Comparison of ENCODE assay signal across 13 cellular contexts in the genomic region with DNA sequence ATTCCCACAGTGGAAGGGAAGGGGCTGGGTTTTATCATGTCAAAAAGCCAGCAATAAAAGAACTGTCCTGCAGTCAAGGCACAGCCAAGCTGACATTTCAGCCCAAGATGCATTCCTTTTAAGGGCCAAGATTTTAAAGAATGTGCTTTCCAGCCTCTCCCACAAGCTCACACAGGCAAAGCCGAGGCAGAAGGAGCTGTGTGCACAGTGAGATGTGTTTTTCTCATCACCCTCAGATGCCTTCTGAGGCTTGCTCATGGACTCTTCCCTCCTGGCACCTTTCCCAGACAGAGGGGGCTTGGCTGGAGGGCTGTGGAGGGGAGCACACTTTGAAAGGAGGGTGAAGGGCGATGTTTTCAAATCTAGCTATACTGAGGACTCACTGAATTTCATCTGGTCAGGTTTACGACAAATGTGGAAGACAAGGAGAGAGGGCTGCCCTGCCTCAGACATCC.
A peak's percentile ranks its signal among the peaks of the same experiment; 100 is the strongest.
DNase-seq lines count a peak whose midpoint lies in the region; ATAC-seq and TF ChIP-seq lines count a peak whose summit lies in the region.
"Had no signal": no experiment of that assay in that cellular context is flagged by ENCODE, and none has a peak within 500 bp of the region (broad histone marks: within the 10 kb centered on the region; RNA-seq: fewer than 3 reads in every experiment).

No MANE protein-coding gene starts in this region.

- H3K4me1 ChIP-seq in ascending aorta (peaks cover 0 to 6% of the 10 kb centered on the region in 2 donors), rectal smooth muscle tissue (ENCODE audit: control insufficient read depth, insufficient read depth, low read length) (peaks cover 25% of the 10 kb centered on the region), SJCRH30 (peaks cover 14% of the 10 kb centered on the region)
- no peaks in the 10 kb centered on the region for H3K4me1 ChIP-seq in naive thymus-derived CD4-positive, alpha-beta T cell (ENCODE audit: control insufficient read depth in 2 of 2, insufficient read depth in 2 of 2, low read length in 2 of 2)

- H3K9me3 Mint-ChIP-seq in naive thymus-derived CD4-positive, alpha-beta T cell = peaks cover 0 to 5% (median 0%) of the 10 kb centered on the region in 11 donors
- H3K9me3 Mint-ChIP-seq: CD8-positive, alpha-beta T cell had no signal

- no peak overlapping the region for H3K9ac ChIP-seq in rectal smooth muscle tissue (ENCODE audit: low read length)

- H3K27me3 ChIP-seq in ascending aorta (no peaks in the 10 kb centered on the region), rectal smooth muscle tissue (ENCODE audit: control insufficient read depth, insufficient read depth, low read length) (no peaks in the 10 kb centered on the region), SJCRH30 (no peaks in the 10 kb centered on the region)
- no peaks in the 10 kb centered on the region for H3K27me3 ChIP-seq in naive thymus-derived CD4-positive, alpha-beta T cell (ENCODE audit: control insufficient read depth in 2 of 2, insufficient read depth in 2 of 2, low read length in 2 of 2)

- no peaks in the 10 kb centered on the region for H3K36me3 Mint-ChIP-seq in naive thymus-derived CD4-positive, alpha-beta T cell
- H3K36me3 Mint-ChIP-seq: activated naive CD8-positive, alpha-beta T cell; CD8-positive, alpha-beta T cell had no signal

- DNase-seq in AG20443 (ENCODE audit: low spot score) = peak; percentile 81
- DNase-seq in ascending aorta (ENCODE audit: low spot score in 2 of 2) = no peak
- DNase-seq in hepatic stellate cell (ENCODE audit: low spot score) = peak; percentile 32
- no peak for DNase-seq in naive thymus-derived CD4-positive, alpha-beta T cell
- DNase-seq in SJCRH30 = no peak
- DNase-seq: CD8-positive, alpha-beta T cell; KBM-7; NCI-H82 had no signal

- POLR2A ChIA-PET in naive thymus-derived CD4-positive, alpha-beta T cell (lab: Charles Lee) = no interaction called here

- H3K27ac ChIP-seq in ascending aorta (peak overlapping the region; percentile 6 to 12), rectal smooth muscle tissue (ENCODE audit: low read depth, low read length) (peak overlapping the region; percentile 82), SJCRH30 (no peak overlapping the region)
- H3K27ac ChIP-seq in naive thymus-derived CD4-positive, alpha-beta T cell (ENCODE audit: low read depth, low read length) = no peak overlapping the region
- H3K27ac ChIP-seq: VCaP had no signal

- CTCF ChIA-PET in naive thymus-derived CD4-positive, alpha-beta T cell (lab: Charles Lee) = no interaction called here

- no peaks in the 10 kb centered on the region for H3K9me3 ChIP-seq in ascending aorta
- H3K9me3 ChIP-seq in naive thymus-derived CD4-positive, alpha-beta T cell (ENCODE audit: control insufficient read depth in 2 of 3, low read length in 3 of 3) = no peaks in the 10 kb centered on the region
- no peaks in the 10 kb centered on the region for H3K9me3 ChIP-seq in SJCRH30 (replicated peaks)

- H3K36me3 ChIP-seq in ascending aorta = no peaks in the 10 kb centered on the region
- H3K36me3 ChIP-seq in rectal smooth muscle tissue (ENCODE audit: control insufficient read depth, insufficient read depth, low read length) = no peaks in the 10 kb centered on the region
- H3K36me3 ChIP-seq in naive thymus-derived CD4-positive, alpha-beta T cell (ENCODE audit: control insufficient read depth in 2 of 3, insufficient read depth in 3 of 3, low read length in 3 of 3) = no peaks in the 10 kb centered on the region
- H3K36me3 ChIP-seq in SJCRH30 = no peaks in the 10 kb centered on the region

- H3K4me3 ChIP-seq in ascending aorta (no peak overlapping the region), rectal smooth muscle tissue (ENCODE audit: low read length) (no peak overlapping the region), SJCRH30 (no peak overlapping the region)
- no peak overlapping the region for H3K4me3 ChIP-seq in naive thymus-derived CD4-positive, alpha-beta T cell (ENCODE audit: low read length)

- no peak overlapping the region for H3K27ac Mint-ChIP-seq in naive thymus-derived CD4-positive, alpha-beta T cell
- H3K27ac Mint-ChIP-seq: activated naive CD8-positive, alpha-beta T cell; CD8-positive, alpha-beta T cell had no signal

- H3K4me3 Mint-ChIP-seq in naive thymus-derived CD4-positive, alpha-beta T cell = no peak overlapping the region
- H3K4me3 Mint-ChIP-seq: activated naive CD8-positive, alpha-beta T cell; CD8-positive, alpha-beta T cell had no signal

- no peak for TF ChIP-seq CTCF in ascending aorta (IDR thresholded peaks at IDR 0.05)

- no peaks in the 10 kb centered on the region for H3K4me1 Mint-ChIP-seq in naive thymus-derived CD4-positive, alpha-beta T cell

- intact Hi-C loops in ascending aorta (cut with DNase I) = no loop called here
- intact Hi-C loops in naive thymus-derived CD4-positive, alpha-beta T cell (cut with micrococcal nuclease) = no loop called here

- peaks cover 0 to 28% (median 3%) of the 10 kb centered on the region in 5 donors for H3K27me3 Mint-ChIP-seq in naive thymus-derived CD4-positive, alpha-beta T cell

- no peak for ATAC-seq in GM21360 (IDR thresholded peaks at IDR 0.05; ENCODE audit: unreplicated experiment)
- ATAC-seq in HG03139 (IDR thresholded peaks at IDR 0.05; ENCODE audit: unreplicated experiment) = no peak
- no peak for ATAC-seq in naive thymus-derived CD4-positive, alpha-beta T cell
- ATAC-seq: CD8-positive, alpha-beta T cell had no signal

Comparison
In these comparisons a context has a peak if more than half of its experiments do, and no peak if none do; other contexts are left out.
1. DNase-seq: peak in AG20443 (single experiment) and hepatic stellate cell (single experiment); none in ascending aorta (0 of 2), naive thymus-derived CD4-positive, alpha-beta T cell (0 of 9) and SJCRH30 (0 of 2).
2. H3K27ac ChIP-seq: peak in ascending aorta (2 of 2) and rectal smooth muscle tissue (single experiment); none in naive thymus-derived CD4-positive, alpha-beta T cell (single experiment) and SJCRH30 (single experiment).